Comparison of ENCODE assay signal across 18 cellular contexts in genomic region chr11:1111545-1112212, GRCh38. TPM values are rescaled to one million over a fixed set of nuclear protein-coding genes. Genes with fewer than 3 reads are reported as not detected.
A peak's percentile ranks its signal among the peaks of the same experiment; 100 is the strongest.
DNase-seq lines count a peak whose midpoint lies in the region; ATAC-seq and TF ChIP-seq lines count a peak whose summit lies in the region.
"Had no signal": no experiment of that assay in that cellular context is flagged by ENCODE, and none has a peak within 500 bp of the region (broad histone marks: within the 10 kb centered on the region; RNA-seq: fewer than 3 reads in every experiment).

No MANE protein-coding gene starts in this region.

- intact Hi-C loops in left colon (cut with DNase I, micrococcal nuclease) (no loop called here), psoas muscle (cut with DNase I) (no loop called here)

- 69 to 76% (median 74%) methylated on average over 10 of the region's 10 CpGs for WGBS in psoas muscle, 3 donors

- no peak for ATAC-seq in T-helper 17 cell
- peak; percentile 20 for ATAC-seq in left colon
- ATAC-seq in psoas muscle: no peak
- ATAC-seq in HG03521 (IDR thresholded peaks at IDR 0.05; ENCODE audit: unreplicated experiment): no peak

- no peaks in the 10 kb centered on the region for H3K9me3 ChIP-seq in T-helper 17 cell (ENCODE audit: control insufficient read depth, low read length, poor library complexity, severe bottlenecking)
- H3K9me3 ChIP-seq in psoas muscle: no peaks in the 10 kb centered on the region
- H3K9me3 ChIP-seq: SJSA1 had no signal

- peaks cover 5% of the 10 kb centered on the region for H3K4me1 Mint-ChIP-seq in T-helper 17 cell

- H3K36me3 Mint-ChIP-seq in T-helper 17 cell (ENCODE audit: low read depth): no peaks in the 10 kb centered on the region
- H3K36me3 Mint-ChIP-seq: CD4-positive, alpha-beta memory T cell had no signal

- H3K27me3 Mint-ChIP-seq in T-helper 17 cell: peaks cover 4% of the 10 kb centered on the region

- no peaks in the 10 kb centered on the region for H3K4me1 ChIP-seq in psoas muscle
- H3K4me1 ChIP-seq: SJSA1 had no signal

- H3K4me3 Mint-ChIP-seq in T-helper 17 cell: no peak overlapping the region
- H3K4me3 Mint-ChIP-seq: CD4-positive, alpha-beta memory T cell had no signal

- no peaks in the 10 kb centered on the region for H3K36me3 ChIP-seq in H7 (replicated peaks; ENCODE audit: control insufficient read depth, insufficient read depth, low read length)
- H3K36me3 ChIP-seq in psoas muscle (ENCODE audit: insufficient read depth in 1 of 2, low read depth in 1 of 2): no peaks in the 10 kb centered on the region
- H3K36me3 ChIP-seq: SJSA1 had no signal

- no peak overlapping the region for H3K27ac ChIP-seq in psoas muscle
- H3K27ac ChIP-seq: SJSA1 had no signal

- TF ChIP-seq CTCF in psoas muscle (IDR thresholded peaks at IDR 0.05): no peak

- DNase-seq in H7 (peak; percentile 25), T-helper 17 cell (peak in 2 of 3 donors; percentile 3 to 4), left colon (peak; percentile 9 to 28), psoas muscle (peak; percentile 10 to 32), NAMALWA (ENCODE audit: low spot score) (no peak), NCI-H748 treated with DMSO at 0.1 percent for 48 hours (lab: John Stamatoyannopoulos, UW) (no peak), kidney tubule cell (ENCODE audit: low spot score) (no peak)
- DNase-seq: Calu3; CD4-positive, alpha-beta memory T cell; MM.1S; NCI-H1105 treated with DMSO at 0.1 percent for 48 hours; NCI-H187; NCI-H345; NCI-H69; OCI-M1; RPMI8226 had no signal

- no peak overlapping the region for H3K4me3 ChIP-seq in H7 (ENCODE audit: insufficient read depth, low read depth, low read length)
- no peak overlapping the region for H3K4me3 ChIP-seq in psoas muscle
- H3K4me3 ChIP-seq: SJSA1 had no signal

- H3K27me3 ChIP-seq in H7 (ENCODE audit: control insufficient read depth, insufficient read depth, low read length) (no peaks in the 10 kb centered on the region), psoas muscle (ENCODE audit: insufficient read depth in 3 of 3, low read length in 2 of 3) (peaks cover 0 to 38% (median 2%) of the 10 kb centered on the region in 3 donors)
- H3K27me3 ChIP-seq: SJSA1 had no signal

- no peak overlapping the region for H3K27ac Mint-ChIP-seq in T-helper 17 cell

RNA-seq across cellular contexts. Expression of gene MUC2, which starts 37.0 kb away (rescaled TPM):
- total RNA-seq in H7 (2014; rRNA removed; shearing (Covaris generic)): not detected in 2 replicates
- not detected for total RNA-seq in T-helper 17 cell
- total RNA-seq in left colon: 1,000 to 10,000 TPM; 1,472 to 2,135 TPM
- under 1 TPM in 3 of 4 donors, not detected in 1; 0.02 to 0.44 (median 0.04) TPM for total RNA-seq in psoas muscle
- under 1 TPM in 2 of 3 donors, not detected in 1; under 0.01 to 0.01 TPM for polyA plus RNA-seq in psoas muscle
- total RNA-seq: Calu3; CD4-positive, alpha-beta memory T cell; SJSA1 had no signal
- polyA plus RNA-seq: CD4-positive, alpha-beta memory T cell had no signal

RNA-seq across cellular contexts. Expression of gene MUC5AC, which starts 46.1 kb away (rescaled TPM):
- not detected in 2 replicates for total RNA-seq in H7 (2014; rRNA removed; shearing (Covaris generic))
- total RNA-seq in T-helper 17 cell: not detected
- under 1 TPM; 0.03 to 0.09 TPM for total RNA-seq in left colon
- total RNA-seq in psoas muscle: under 1 TPM in 1 of 4 donors, not detected in 3; 0.02 TPM
- polyA plus RNA-seq in psoas muscle: not detected
- total RNA-seq: CD4-positive, alpha-beta memory T cell had no signal
- polyA plus RNA-seq: CD4-positive, alpha-beta memory T cell had no signal

Comparison
In these comparisons a context has a peak if more than half of its experiments do, and no peak if none do; other contexts are left out.
1. DNase-seq: peak in H7 (single experiment), T-helper 17 cell (2 of 3), left colon (2 of 2) and psoas muscle (2 of 2); none in NAMALWA (single experiment), NCI-H748 treated with DMSO at 0.1 percent for 48 hours (single experiment) and kidney tubule cell (single experiment).
2. RNA of gene MUC2, which starts 37.0 kb away (total RNA-seq): 1,472 to 2,135 TPM in left colon; 0.02 to 0.44 TPM in psoas muscle, not detected in H7 and not detected in T-helper 17 cell; every median in the first group is over 1,000 times any median in the second.